In the genomic region with DNA sequence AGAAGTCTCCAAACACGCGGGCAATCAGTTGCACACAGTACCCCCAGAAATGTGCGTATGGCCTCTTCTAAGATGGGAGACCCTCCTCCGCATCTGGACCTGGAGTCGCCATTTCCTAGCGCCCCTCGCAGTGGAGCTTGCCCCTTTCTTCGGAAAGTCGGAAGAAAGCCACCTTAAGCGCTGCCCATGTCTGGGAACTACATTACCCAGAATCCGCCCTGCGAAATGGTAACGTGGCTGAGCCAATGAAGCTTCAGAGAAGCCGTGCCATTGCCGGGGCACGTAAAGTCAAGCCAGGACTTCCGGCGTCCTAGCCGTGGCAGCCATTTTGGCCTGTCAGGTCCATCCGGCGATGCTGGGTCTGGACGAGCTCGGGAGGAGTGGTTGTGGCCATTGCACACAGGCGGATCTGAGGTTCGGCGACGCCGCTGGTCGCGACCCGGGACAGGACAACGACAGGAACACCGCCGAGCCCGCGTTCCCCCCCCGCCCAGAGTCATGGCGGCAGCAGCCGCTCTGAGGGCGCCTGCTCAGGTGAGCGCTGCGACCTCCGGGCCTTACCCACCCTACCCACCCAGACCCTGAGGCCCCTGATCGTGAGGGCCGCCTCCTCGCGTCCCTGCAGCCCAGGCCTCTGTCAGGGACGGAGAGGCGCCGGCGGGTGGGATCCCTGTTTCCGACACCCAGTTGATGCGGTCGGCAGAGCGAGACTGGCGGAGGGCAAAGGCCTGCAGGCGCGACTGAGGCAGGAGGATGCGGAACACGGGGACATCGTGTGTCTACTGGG, we compare ENCODE assay signal across 8 cellular contexts. TPM values are rescaled to one million over a fixed set of nuclear protein-coding genes. Genes with fewer than 3 reads are reported as not detected.
DNase-seq lines count a peak whose midpoint lies in the region; FAIRE-seq and TF ChIP-seq lines count a peak whose summit lies in the region.

Gene ZNF586 (plus strand): TSS at position 332 of the 787 bp plus-strand sequence. CDS start 167 bp downstream, at position 499.

- no peaks in the 10 kb centered on the region for H3K27me3 ChIP-seq in osteoblast (ENCODE audit: insufficient read depth, low read length)
- H3K27me3 ChIP-seq in testis: no peaks in the 10 kb centered on the region

- intact Hi-C loops in testis (cut with DNase I; ENCODE audit: low total_unique reads): no loop called here

- H3K27ac ChIP-seq in osteoblast (ENCODE audit: low read depth, low read length) (peak within 1 kb of the TSS; percentile 47), testis (peak within 1 kb of the TSS; percentile 61 to 68)

- H3K79me2 ChIP-seq in osteoblast (ENCODE audit: insufficient read depth, low read length): peaks cover 39% of the 10 kb centered on the region

- 6 to 7% methylated on average over 36 to 43 of the region's 61 CpGs for WGBS in testis, 2 donors

- H3K36me3 ChIP-seq in osteoblast (ENCODE audit: insufficient read depth, low read length) (peaks cover 7% of the 10 kb centered on the region), testis (ENCODE audit: low read depth, missing control alignments) (no peaks in the 10 kb centered on the region)

- H3K27me3 Mint-ChIP-seq in activated naive CD4-positive, alpha-beta T cell treated with anti-CD3 and anti-CD28 coated beads, Interleukin-2, amount 50 U/mL, for 24 hours: no peaks in the 10 kb centered on the region

- peak; percentile 96 for TF ChIP-seq POLR2A in H54 (IDR thresholded peaks at IDR 0.05; ENCODE audit: low read depth, low read length)
- TF ChIP-seq POLR2A in testis (IDR thresholded peaks at IDR 0.05): no peak

- DNase-seq in ELR (ENCODE audit: low read depth): peak; percentile 97
- peak; percentile 98 for DNase-seq in H54 (ENCODE audit: insufficient read length, low spot score)
- DNase-seq in M059J (ENCODE audit: low read depth): peak; percentile 93
- peak; percentile 36 for DNase-seq in SKM-1 (lab: John Stamatoyannopoulos, UW; ENCODE audit: unreplicated experiment)
- peak; percentile 91 for DNase-seq in glomerular visceral epithelial cell (ENCODE audit: extremely low spot score)
- DNase-seq in osteoblast (ENCODE audit: insufficient read length, low spot score, missing footprints): peak; percentile 99
- peak; percentile 95 for DNase-seq in testis

- H3K9me3 Mint-ChIP-seq in activated naive CD4-positive, alpha-beta T cell treated with anti-CD3 and anti-CD28 coated beads, Interleukin-2, amount 50 U/mL, for 24 hours: peaks cover 15% of the 10 kb centered on the region

- H2AFZ ChIP-seq in osteoblast (ENCODE audit: low read length): peak within 1 kb of the TSS; percentile 94

- peaks cover under 1% of the 10 kb centered on the region for H3K9me3 ChIP-seq in osteoblast (ENCODE audit: low read depth, low read length)
- no peaks in the 10 kb centered on the region for H3K9me3 ChIP-seq in testis

- peaks cover 3% of the 10 kb centered on the region for H3K4me1 ChIP-seq in osteoblast (ENCODE audit: insufficient read depth, low read length)
- no peaks in the 10 kb centered on the region for H3K4me1 ChIP-seq in testis

- H3K4me1 Mint-ChIP-seq in activated naive CD4-positive, alpha-beta T cell treated with anti-CD3 and anti-CD28 coated beads, Interleukin-2, amount 50 U/mL, for 24 hours: peaks cover 42% of the 10 kb centered on the region

- H3K4me2 ChIP-seq in osteoblast (ENCODE audit: insufficient read depth, low read length): peak within 1 kb of the TSS; percentile 83

- H4K20me1 ChIP-seq in osteoblast (ENCODE audit: insufficient read depth, low read length): peaks cover under 1% of the 10 kb centered on the region

- FAIRE-seq in H54 (lab: Jason Lieb, UNC): peak; percentile 53

- peak within 1 kb of the TSS; percentile 81 for H3K4me3 ChIP-seq in osteoblast (ENCODE audit: insufficient read depth, low read length)
- peak within 1 kb of the TSS; percentile 74 to 84 for H3K4me3 ChIP-seq in testis

- peak within 1 kb of the TSS; percentile 91 for H3K27ac Mint-ChIP-seq in activated naive CD4-positive, alpha-beta T cell treated with anti-CD3 and anti-CD28 coated beads, Interleukin-2, amount 50 U/mL, for 24 hours

- no peak for TF ChIP-seq CTCF in osteoblast (IDR thresholded peaks at IDR 0.05; ENCODE audit: extremely low read depth, low read depth, low read length)
- TF ChIP-seq CTCF in testis (IDR thresholded peaks at IDR 0.05): no peak

- peak within 1 kb of the TSS; percentile 93 for H3K4me3 Mint-ChIP-seq in activated naive CD4-positive, alpha-beta T cell treated with anti-CD3 and anti-CD28 coated beads, Interleukin-2, amount 50 U/mL, for 24 hours

- H3K36me3 Mint-ChIP-seq in activated naive CD4-positive, alpha-beta T cell treated with anti-CD3 and anti-CD28 coated beads, Interleukin-2, amount 50 U/mL, for 24 hours: peaks cover 45% of the 10 kb centered on the region

RNA-seq across cellular contexts. Expression of gene ZNF586, which starts in this region (rescaled TPM):
- total RNA-seq in M059J (2014; rRNA removed; shearing (Covaris generic)): 11.8 and 14.2 TPM in 2 replicates
- total RNA-seq in osteoblast (19.5 and 21.5 TPM in 2 replicates), testis (10 to 100 TPM; 20.3 to 28.3 TPM)
- 6.7 TPM for polyA plus RNA-seq in testis (ENCODE audit: insufficient read depth, low read depth, low replicate concordance)

Comparison
In these comparisons a context has a peak if more than half of its experiments do, and no peak if none do; other contexts are left out.
1. Peak in every context shown above with its lines: DNase-seq, H3K4me3 ChIP-seq and H3K27ac ChIP-seq.
2. DNase-seq: peak in every context shown above with its lines; median percentile 99 in osteoblast; 98 in H54; 97 in ELR; 95 in testis; 93 in M059J; 91 in glomerular visceral epithelial cell; 36 in SKM-1.